ENCODE assay signal across 15 cellular contexts in genomic region chr14:72651715-72652114, GRCh38.
"Had no signal": no experiment of that assay in that cellular context is flagged by ENCODE, and none has a peak within 500 bp of the region (broad histone marks: within the 10 kb centered on the region; RNA-seq: fewer than 3 reads in every experiment).

No MANE protein-coding gene starts in this region.

- H3K9me3 Mint-ChIP-seq: activated B cell treated with CpG ODN at 0.5 μM for 24 hours; activated CD4-positive, alpha-beta T cell treated with anti-CD3 and anti-CD28 coated beads, Interleukin-2, amount 10 ng/mL, durations not matched to agents 7 days and 5 days; activated naive CD4-positive, alpha-beta T cell treated with anti-CD3 and anti-CD28 coated beads, Interleukin-2, amount 50 U/mL, for 72 hours; activated T-cell treated with anti-CD3 and anti-CD28 coated beads, Interleukin-2, amount 50 U/mL, for 4 hours; stimulated activated memory B cell treated with anti-CD40 and anti-IgM and Interleukin-4, amounts not matched to agents 10 μg/mL and 1 μg/mL and 100 μg/mL, for 72 hours; T-helper 1 cell treated with Interleukin-12 subunit alpha and Interleukin-12 subunit beta and Interleukin-4 antibody, amounts not matched to agents 30 μg/mL and 1 μg/mL, for 36 hours had no signal

- H3K4me3 Mint-ChIP-seq: activated B cell treated with CpG ODN at 0.5 μM for 24 hours; activated CD4-positive, alpha-beta T cell treated with anti-CD3 and anti-CD28 coated beads, Interleukin-2, amount 10 ng/mL, durations not matched to agents 7 days and 5 days; activated T-cell treated with anti-CD3 and anti-CD28 coated beads, Interleukin-2, amount 50 U/mL, for 4 hours; stimulated activated memory B cell treated with anti-CD40 and anti-IgM and Interleukin-4, amounts not matched to agents 10 μg/mL and 1 μg/mL and 100 μg/mL, for 72 hours; T-helper 1 cell treated with Interleukin-12 subunit alpha and Interleukin-12 subunit beta and Interleukin-4 antibody, amounts not matched to agents 30 μg/mL and 1 μg/mL, for 36 hours had no signal

- H3K36me3 ChIP-seq: neutrophil, right lobe of liver, spleen had no signal

- H3K4me3 ChIP-seq: dorsolateral prefrontal cortex, right lobe of liver, spleen had no signal

- DNase-seq: activated B cell treated with CpG ODN at 0.5 μM for 24 hours; activated CD4-positive, alpha-beta T cell treated with anti-CD3 and anti-CD28 coated beads, Interleukin-2, amount 10 ng/mL, durations not matched to agents 7 days and 5 days; activated effector memory CD4-positive, alpha-beta T cell treated with anti-CD3 and anti-CD28 coated beads, Interleukin-2, amount 50 U/mL, for 16 hours; activated T-cell treated with anti-CD3 and anti-CD28 coated beads, Interleukin-2, amount 50 U/mL, for 4 hours; amniotic stem cell; right lobe of liver; spleen; stimulated activated CD4-positive, alpha-beta T cell treated with anti-CD3 and anti-CD28 coated beads, Interleukin-1b, Interleukin-23, amount 100 ng/mL, for 48 hours; trophoblast cell had no signal

- ATAC-seq: activated naive CD4-positive, alpha-beta T cell treated with anti-CD3 and anti-CD28 coated beads, Interleukin-2, amount 50 U/mL, for 72 hours; activated T-cell treated with anti-CD3 and anti-CD28 coated beads, Interleukin-2, amount 50 U/mL, for 4 hours; esophagus mucosa; stimulated activated memory B cell treated with anti-CD40 and anti-IgM and Interleukin-4, amounts not matched to agents 10 μg/mL and 1 μg/mL and 100 μg/mL, for 72 hours had no signal

- H3K4me1 ChIP-seq: right lobe of liver had no signal

- H3K27me3 Mint-ChIP-seq: activated B cell treated with CpG ODN at 0.5 μM for 24 hours; stimulated activated memory B cell treated with anti-CD40 and anti-IgM and Interleukin-4, amounts not matched to agents 10 μg/mL and 1 μg/mL and 100 μg/mL, for 72 hours had no signal

- H3K36me3 Mint-ChIP-seq: activated naive CD4-positive, alpha-beta T cell treated with anti-CD3 and anti-CD28 coated beads, Interleukin-2, amount 50 U/mL, for 72 hours; stimulated activated memory B cell treated with anti-CD40 and anti-IgM and Interleukin-4, amounts not matched to agents 10 μg/mL and 1 μg/mL and 100 μg/mL, for 72 hours had no signal

- H3K27me3 ChIP-seq: dorsolateral prefrontal cortex, neutrophil, right lobe of liver had no signal

- H3K9me3 ChIP-seq: neutrophil, right lobe of liver, spleen had no signal

- H3K27ac ChIP-seq: neutrophil, right lobe of liver had no signal

- H3K27ac Mint-ChIP-seq: activated B cell treated with CpG ODN at 0.5 μM for 24 hours; activated CD4-positive, alpha-beta T cell treated with anti-CD3 and anti-CD28 coated beads, Interleukin-2, amount 10 ng/mL, durations not matched to agents 7 days and 5 days; activated naive CD4-positive, alpha-beta T cell treated with anti-CD3 and anti-CD28 coated beads, Interleukin-2, amount 50 U/mL, for 72 hours; stimulated activated memory B cell treated with anti-CD40 and anti-IgM and Interleukin-4, amounts not matched to agents 10 μg/mL and 1 μg/mL and 100 μg/mL, for 72 hours; T-helper 1 cell treated with Interleukin-12 subunit alpha and Interleukin-12 subunit beta and Interleukin-4 antibody, amounts not matched to agents 30 μg/mL and 1 μg/mL, for 36 hours had no signal

- H3K4me1 Mint-ChIP-seq: activated CD4-positive, alpha-beta T cell treated with anti-CD3 and anti-CD28 coated beads, Interleukin-2, amount 10 ng/mL, durations not matched to agents 7 days and 5 days; stimulated activated memory B cell treated with anti-CD40 and anti-IgM and Interleukin-4, amounts not matched to agents 10 μg/mL and 1 μg/mL and 100 μg/mL, for 72 hours had no signal
